14 cellular contexts compared by ENCODE assay signal in the genomic region with DNA sequence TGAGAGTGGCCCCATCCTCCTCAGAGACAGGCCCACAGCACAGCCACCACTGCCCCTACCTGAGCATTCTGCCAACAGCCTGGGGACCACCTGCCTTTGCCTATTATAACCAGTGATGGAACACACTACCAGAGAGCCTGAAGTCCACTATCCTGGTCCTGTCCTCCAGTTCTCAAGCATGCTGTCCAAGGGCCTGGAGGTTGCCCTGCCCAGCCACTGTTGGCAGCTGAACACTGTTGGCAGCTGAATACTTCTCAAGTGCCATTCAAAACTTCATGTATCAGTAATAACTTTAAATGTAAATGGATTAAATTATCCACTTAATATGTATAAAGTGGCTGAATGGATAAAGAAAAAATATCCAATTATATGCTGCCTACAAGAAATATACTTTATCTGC.
A peak's percentile ranks its signal among the peaks of the same experiment; 100 is the strongest.
DNase-seq lines count a peak whose midpoint lies in the region; ATAC-seq and TF ChIP-seq lines count a peak whose summit lies in the region.
"Had no signal": no experiment of that assay in that cellular context is flagged by ENCODE, and none has a peak within 500 bp of the region (broad histone marks: within the 10 kb centered on the region; RNA-seq: fewer than 3 reads in every experiment).

No MANE protein-coding gene starts in this region.

- H3K36me3 ChIP-seq in GM23338 (ENCODE audit: insufficient read depth) (no peaks in the 10 kb centered on the region), left lung (no peaks in the 10 kb centered on the region), upper lobe of right lung (no peaks in the 10 kb centered on the region)
- H3K36me3 ChIP-seq: BLaER1 had no signal

- H3K4me1 ChIP-seq in GM23338 (ENCODE audit: insufficient read depth) (no peaks in the 10 kb centered on the region), left lung (no peaks in the 10 kb centered on the region), upper lobe of right lung (no peaks in the 10 kb centered on the region)

- peak overlapping the region; percentile 87 for H2AFZ ChIP-seq in GM23338

- H3F3A ChIP-seq in GM23338 (replicated peaks; ENCODE audit: low read depth) = no peaks in the 10 kb centered on the region

- H3K4me1 Mint-ChIP-seq in GM23338 = peaks cover 5% of the 10 kb centered on the region; the same call in 2 of the 3 replicates
- H3K4me1 Mint-ChIP-seq: CD14-positive monocyte had no signal

- H3K4me3 Mint-ChIP-seq in GM23338 = no peak overlapping the region
- H3K4me3 Mint-ChIP-seq: CD14-positive monocyte; CD8-positive, alpha-beta T cell had no signal

- H3K9me3 ChIP-seq in left lung = no peaks in the 10 kb centered on the region
- no peaks in the 10 kb centered on the region for H3K9me3 ChIP-seq in upper lobe of right lung

- peaks cover 9% of the 10 kb centered on the region for H3K9me3 Mint-ChIP-seq in GM23338

- H3K27me3 ChIP-seq in GM23338 (ENCODE audit: insufficient read depth) (no peaks in the 10 kb centered on the region), left lung (no peaks in the 10 kb centered on the region), upper lobe of right lung (no peaks in the 10 kb centered on the region)
- H3K27me3 ChIP-seq: BLaER1 had no signal

- DNase-seq in NCI-H1105 treated with DMSO at 0.1 percent for 48 hours (lab: John Stamatoyannopoulos, UW) = peak; percentile 1
- no peak for DNase-seq in NCI-H1105 (lab: John Stamatoyannopoulos, UW)
- DNase-seq in GM23338 (ENCODE audit: low spot score) = no peak
- no peak for DNase-seq in left lung
- DNase-seq in upper lobe of right lung = no peak
- no peak for DNase-seq in NCI-H1436 (lab: John Stamatoyannopoulos, UW)
- no peak for DNase-seq in CD1c-positive myeloid dendritic cell (ENCODE audit: extremely low spot score)
- DNase-seq: 8988T; Calu3; CD8-positive, alpha-beta T cell; HCEC 1CT had no signal

- no peaks in the 10 kb centered on the region for H3K79me2 ChIP-seq in GM23338 (replicated peaks; ENCODE audit: insufficient read depth)

- no peak overlapping the region for H3K4me2 ChIP-seq in GM23338
- H3K4me2 ChIP-seq: BLaER1 had no signal

- H3K27me3 Mint-ChIP-seq in GM23338 (ENCODE audit: insufficient read depth, low read depth, poor library complexity) = peaks cover 1% of the 10 kb centered on the region

- 0 out of 2 replicates have a peak, but pooled peaks cover 5% of the 10 kb centered on the region for H3K9me2 ChIP-seq in GM23338 (ENCODE audit: insufficient read depth)

- no peak overlapping the region for H3K27ac Mint-ChIP-seq in GM23338
- H3K27ac Mint-ChIP-seq: CD8-positive, alpha-beta T cell had no signal

- intact Hi-C loops in left lung (cut with DNase I) = no loop called here
- intact Hi-C loops in upper lobe of right lung (cut with DNase I) = no loop called here

- H3K27ac ChIP-seq in GM23338 (ENCODE audit: low read depth) (no peak overlapping the region), left lung (no peak overlapping the region), upper lobe of right lung (no peak overlapping the region)
- H3K27ac ChIP-seq: BLaER1, HL-60 had no signal

- H3K4me3 ChIP-seq in GM23338 (no peak overlapping the region), left lung (no peak overlapping the region), upper lobe of right lung (no peak overlapping the region)
- H3K4me3 ChIP-seq: BLaER1 had no signal

- H3K36me3 Mint-ChIP-seq in GM23338 (ENCODE audit: low read depth) = peaks cover 6% of the 10 kb centered on the region; the same call in 2 of the 3 replicates
- H3K36me3 Mint-ChIP-seq: CD14-positive monocyte; CD8-positive, alpha-beta T cell had no signal

- no peaks in the 10 kb centered on the region for H4K20me1 ChIP-seq in GM23338 (replicated peaks; ENCODE audit: insufficient read depth)
- H4K20me1 ChIP-seq: BLaER1 had no signal

- TF ChIP-seq CTCF in GM23338 (conservative IDR thresholded peaks at IDR 0.05; ENCODE audit: low read depth in 2 of 2) (no peak), left lung (IDR thresholded peaks at IDR 0.05) (no peak), upper lobe of right lung (IDR thresholded peaks at IDR 0.05) (no peak)

- ATAC-seq in GM23338 (no peak), left lung (peak; percentile 63), upper lobe of right lung (peak; percentile 49)
- ATAC-seq: CD8-positive, alpha-beta T cell had no signal

TF ChIP-seq in GM23338, 12 proteins besides CTCF, POLR2A, EP300 and RAD21 (continues in another document):
- TF ChIP-seq, protein P1, sequence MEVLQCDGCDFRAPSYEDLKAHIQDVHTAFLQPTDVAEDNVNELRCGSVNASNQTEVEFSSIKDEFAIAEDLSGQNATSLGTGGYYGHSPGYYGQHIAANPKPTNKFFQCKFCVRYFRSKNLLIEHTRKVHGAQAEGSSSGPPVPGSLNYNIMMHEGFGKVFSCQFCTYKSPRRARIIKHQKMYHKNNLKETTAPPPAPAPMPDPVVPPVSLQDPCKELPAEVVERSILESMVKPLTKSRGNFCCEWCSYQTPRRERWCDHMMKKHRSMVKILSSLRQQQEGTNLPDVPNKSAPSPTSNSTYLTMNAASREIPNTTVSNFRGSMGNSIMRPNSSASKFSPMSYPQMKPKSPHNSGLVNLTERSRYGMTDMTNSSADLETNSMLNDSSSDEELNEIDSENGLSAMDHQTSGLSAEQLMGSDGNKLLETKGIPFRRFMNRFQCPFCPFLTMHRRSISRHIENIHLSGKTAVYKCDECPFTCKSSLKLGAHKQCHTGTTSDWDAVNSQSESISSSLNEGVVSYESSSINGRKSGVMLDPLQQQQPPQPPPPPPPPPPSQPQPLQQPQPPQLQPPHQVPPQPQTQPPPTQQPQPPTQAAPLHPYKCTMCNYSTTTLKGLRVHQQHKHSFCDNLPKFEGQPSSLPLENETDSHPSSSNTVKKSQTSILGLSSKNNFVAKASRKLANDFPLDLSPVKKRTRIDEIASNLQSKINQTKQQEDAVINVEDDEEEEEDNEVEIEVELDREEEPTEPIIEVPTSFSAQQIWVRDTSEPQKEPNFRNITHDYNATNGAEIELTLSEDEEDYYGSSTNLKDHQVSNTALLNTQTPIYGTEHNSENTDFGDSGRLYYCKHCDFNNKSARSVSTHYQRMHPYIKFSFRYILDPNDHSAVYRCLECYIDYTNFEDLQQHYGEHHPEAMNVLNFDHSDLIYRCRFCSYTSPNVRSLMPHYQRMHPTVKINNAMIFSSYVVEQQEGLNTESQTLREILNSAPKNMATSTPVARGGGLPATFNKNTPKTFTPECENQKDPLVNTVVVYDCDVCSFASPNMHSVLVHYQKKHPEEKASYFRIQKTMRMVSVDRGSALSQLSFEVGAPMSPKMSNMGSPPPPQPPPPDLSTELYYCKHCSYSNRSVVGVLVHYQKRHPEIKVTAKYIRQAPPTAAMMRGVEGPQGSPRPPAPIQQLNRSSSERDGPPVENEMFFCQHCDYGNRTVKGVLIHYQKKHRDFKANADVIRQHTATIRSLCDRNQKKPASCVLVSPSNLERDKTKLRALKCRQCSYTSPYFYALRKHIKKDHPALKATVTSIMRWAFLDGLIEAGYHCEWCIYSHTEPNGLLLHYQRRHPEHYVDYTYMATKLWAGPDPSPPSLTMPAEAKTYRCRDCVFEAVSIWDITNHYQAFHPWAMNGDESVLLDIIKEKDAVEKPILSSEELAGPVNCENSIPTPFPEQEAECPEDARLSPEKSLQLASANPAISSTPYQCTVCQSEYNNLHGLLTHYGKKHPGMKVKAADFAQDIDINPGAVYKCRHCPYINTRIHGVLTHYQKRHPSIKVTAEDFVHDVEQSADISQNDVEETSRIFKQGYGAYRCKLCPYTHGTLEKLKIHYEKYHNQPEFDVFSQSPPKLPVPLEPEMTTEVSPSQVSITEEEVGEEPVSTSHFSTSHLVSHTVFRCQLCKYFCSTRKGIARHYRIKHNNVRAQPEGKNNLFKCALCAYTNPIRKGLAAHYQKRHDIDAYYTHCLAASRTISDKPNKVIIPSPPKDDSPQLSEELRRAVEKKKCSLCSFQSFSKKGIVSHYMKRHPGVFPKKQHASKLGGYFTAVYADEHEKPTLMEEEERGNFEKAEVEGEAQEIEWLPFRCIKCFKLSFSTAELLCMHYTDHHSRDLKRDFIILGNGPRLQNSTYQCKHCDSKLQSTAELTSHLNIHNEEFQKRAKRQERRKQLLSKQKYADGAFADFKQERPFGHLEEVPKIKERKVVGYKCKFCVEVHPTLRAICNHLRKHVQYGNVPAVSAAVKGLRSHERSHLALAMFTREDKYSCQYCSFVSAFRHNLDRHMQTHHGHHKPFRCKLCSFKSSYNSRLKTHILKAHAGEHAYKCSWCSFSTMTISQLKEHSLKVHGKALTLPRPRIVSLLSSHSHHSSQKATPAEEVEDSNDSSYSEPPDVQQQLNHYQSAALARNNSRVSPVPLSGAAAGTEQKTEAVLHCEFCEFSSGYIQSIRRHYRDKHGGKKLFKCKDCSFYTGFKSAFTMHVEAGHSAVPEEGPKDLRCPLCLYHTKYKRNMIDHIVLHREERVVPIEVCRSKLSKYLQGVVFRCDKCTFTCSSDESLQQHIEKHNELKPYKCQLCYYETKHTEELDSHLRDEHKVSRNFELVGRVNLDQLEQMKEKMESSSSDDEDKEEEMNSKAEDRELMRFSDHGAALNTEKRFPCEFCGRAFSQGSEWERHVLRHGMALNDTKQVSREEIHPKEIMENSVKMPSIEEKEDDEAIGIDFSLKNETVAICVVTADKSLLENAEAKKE (CRISPR knock-in tag; IDR thresholded peaks at IDR 0.05) = no peak
- no peak for TF ChIP-seq EZH2phosphoT487 (IDR thresholded peaks at IDR 0.05; ENCODE audit: unreplicated experiment)
- TF ChIP-seq, protein P2, sequence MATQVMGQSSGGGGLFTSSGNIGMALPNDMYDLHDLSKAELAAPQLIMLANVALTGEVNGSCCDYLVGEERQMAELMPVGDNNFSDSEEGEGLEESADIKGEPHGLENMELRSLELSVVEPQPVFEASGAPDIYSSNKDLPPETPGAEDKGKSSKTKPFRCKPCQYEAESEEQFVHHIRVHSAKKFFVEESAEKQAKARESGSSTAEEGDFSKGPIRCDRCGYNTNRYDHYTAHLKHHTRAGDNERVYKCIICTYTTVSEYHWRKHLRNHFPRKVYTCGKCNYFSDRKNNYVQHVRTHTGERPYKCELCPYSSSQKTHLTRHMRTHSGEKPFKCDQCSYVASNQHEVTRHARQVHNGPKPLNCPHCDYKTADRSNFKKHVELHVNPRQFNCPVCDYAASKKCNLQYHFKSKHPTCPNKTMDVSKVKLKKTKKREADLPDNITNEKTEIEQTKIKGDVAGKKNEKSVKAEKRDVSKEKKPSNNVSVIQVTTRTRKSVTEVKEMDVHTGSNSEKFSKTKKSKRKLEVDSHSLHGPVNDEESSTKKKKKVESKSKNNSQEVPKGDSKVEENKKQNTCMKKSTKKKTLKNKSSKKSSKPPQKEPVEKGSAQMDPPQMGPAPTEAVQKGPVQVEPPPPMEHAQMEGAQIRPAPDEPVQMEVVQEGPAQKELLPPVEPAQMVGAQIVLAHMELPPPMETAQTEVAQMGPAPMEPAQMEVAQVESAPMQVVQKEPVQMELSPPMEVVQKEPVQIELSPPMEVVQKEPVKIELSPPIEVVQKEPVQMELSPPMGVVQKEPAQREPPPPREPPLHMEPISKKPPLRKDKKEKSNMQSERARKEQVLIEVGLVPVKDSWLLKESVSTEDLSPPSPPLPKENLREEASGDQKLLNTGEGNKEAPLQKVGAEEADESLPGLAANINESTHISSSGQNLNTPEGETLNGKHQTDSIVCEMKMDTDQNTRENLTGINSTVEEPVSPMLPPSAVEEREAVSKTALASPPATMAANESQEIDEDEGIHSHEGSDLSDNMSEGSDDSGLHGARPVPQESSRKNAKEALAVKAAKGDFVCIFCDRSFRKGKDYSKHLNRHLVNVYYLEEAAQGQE (IDR thresholded peaks at IDR 0.05; ENCODE audit: unreplicated experiment) = no peak
- no peak for TF ChIP-seq ZNF114 (CRISPR knock-in tag; IDR thresholded peaks at IDR 0.05)
